Comparison of ENCODE assay signal across 8 cellular contexts in the genomic region with DNA sequence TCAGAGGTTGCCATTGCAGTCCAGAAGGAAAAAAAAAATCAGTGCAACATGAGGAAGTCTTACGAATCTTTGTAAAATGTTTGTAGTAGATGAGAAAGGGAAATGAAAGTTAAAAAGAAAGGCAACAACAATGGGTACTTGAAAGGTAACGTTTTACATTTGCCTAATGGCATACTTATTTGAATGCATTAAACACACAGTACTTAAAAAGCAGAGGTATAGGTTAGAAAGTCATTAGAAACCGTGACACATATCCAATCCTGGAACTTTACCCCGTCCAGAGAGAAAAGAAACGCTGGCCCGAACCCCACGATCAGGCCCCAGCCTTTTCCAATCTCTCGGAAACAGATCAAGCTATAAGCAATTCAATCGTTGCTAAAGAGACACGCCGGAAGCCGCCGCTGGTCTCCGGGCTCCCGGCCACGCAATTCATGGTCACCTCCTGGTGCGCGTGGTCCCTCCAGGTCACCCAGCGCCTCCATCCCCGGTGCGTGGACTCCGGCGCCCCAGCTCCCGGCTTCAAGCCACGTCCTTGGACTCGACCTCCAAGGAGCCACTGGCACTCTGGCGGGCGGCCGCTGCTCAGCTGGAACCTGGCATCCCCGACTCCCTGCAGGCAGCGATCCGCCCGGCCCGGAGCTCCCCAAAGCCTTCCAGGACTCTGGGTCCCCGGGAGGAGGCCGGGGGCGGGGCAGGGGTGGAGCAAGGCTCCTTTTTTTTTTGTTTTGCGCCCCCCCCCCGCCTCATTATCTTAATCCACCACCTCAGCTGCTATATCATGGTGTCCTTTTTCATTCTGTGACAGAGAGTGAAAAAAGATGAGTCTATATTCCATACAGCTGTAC. TPM values are rescaled to one million over a fixed set of nuclear protein-coding genes. Genes with fewer than 3 reads are reported as not detected.
DNase-seq lines count a peak whose midpoint lies in the region; ATAC-seq, FAIRE-seq and TF ChIP-seq lines count a peak whose summit lies in the region.

A gene (minus strand): TSS at position 663 of the 845 bp plus-strand sequence. CDS start 181 bp downstream, at position 482.

- H3K4me1 ChIP-seq in ES-I3 (ENCODE audit: insufficient read depth, low read length) (no peaks in the 10 kb centered on the region), HUES64 (ENCODE audit: insufficient read depth, low read length) (0 out of 2 replicates have a peak, but pooled peaks cover 2% of the 10 kb centered on the region), keratinocyte (ENCODE audit: control insufficient read depth, extremely low read depth, insufficient read depth, low read length) (no peaks in the 10 kb centered on the region), small intestine (ENCODE audit: control insufficient read depth in 2 of 2, insufficient read depth in 1 of 2, low read depth in 1 of 2, low read length in 1 of 2) (no peaks in the 10 kb centered on the region)

- H3K27me3 ChIP-seq in HUES64 (ENCODE audit: insufficient read depth, low read length) (no peaks in the 10 kb centered on the region), keratinocyte (ENCODE audit: control insufficient read depth, extremely low read depth, insufficient read depth, low read length) (no peaks in the 10 kb centered on the region), small intestine (ENCODE audit: control insufficient read depth in 2 of 2, insufficient read depth in 2 of 2, low read length in 2 of 2) (no peaks in the 10 kb centered on the region)

- peak within 1 kb of the TSS; percentile 86 for H3K4me2 ChIP-seq in keratinocyte (ENCODE audit: control insufficient read depth, extremely low read depth, insufficient read depth, low read depth, low read length)

- H3K27ac ChIP-seq in HUES64 (ENCODE audit: low read depth, low read length) (peak within 1 kb of the TSS; percentile 12; the same call in 1 of the 2 replicates), keratinocyte (ENCODE audit: control insufficient read depth, insufficient read depth, low read length) (peak within 1 kb of the TSS; percentile 77), small intestine (ENCODE audit: low read depth in 1 of 2, low read length in 1 of 2) (peak within 1 kb of the TSS; percentile 90 to 91)

- peak within 1 kb of the TSS; percentile 65 for H3K9ac ChIP-seq in ES-I3 (ENCODE audit: low read depth, low read length)
- H3K9ac ChIP-seq in HUES64 (ENCODE audit: low read depth, low read length) = peak within 1 kb of the TSS; percentile 75
- H3K9ac ChIP-seq in keratinocyte (ENCODE audit: control insufficient read depth, extremely low read depth, insufficient read depth, low read length) = peak within 1 kb of the TSS; percentile 86

- FAIRE-seq in keratinocyte (lab: Jason Lieb, UNC) (no peak), small intestine (lab: Jason Lieb, UNC) (no peak)

- peak within 1 kb of the TSS; percentile 64 for H2AFZ ChIP-seq in keratinocyte (ENCODE audit: control insufficient read depth, low read length)

- dilution Hi-C loops in keratinocyte (cut with MboI; ENCODE audit: extremely low pct_ligation_motif_present, low sequenced_read_pairs) = no loop called here

- H3K36me3 ChIP-seq in ES-I3 (ENCODE audit: insufficient read depth, low read length) (no peaks in the 10 kb centered on the region), HUES64 (ENCODE audit: insufficient read depth, low read length) (peaks cover 6% of the 10 kb centered on the region; the same call in 1 of the 2 replicates), keratinocyte (ENCODE audit: control insufficient read depth in 2 of 2, extremely low read depth in 1 of 2, insufficient read depth in 2 of 2, low read length in 2 of 2) (peaks cover 0 to 2% of the 10 kb centered on the region in 2 experiments), small intestine (ENCODE audit: control insufficient read depth in 2 of 2, insufficient read depth in 2 of 2, low read length in 2 of 2) (no peaks in the 10 kb centered on the region)

- DNase-seq in cerebellum (ENCODE audit: low spot score) (peak; percentile 61), keratinocyte (ENCODE audit: low read depth, low spot score) (no peak), small intestine (peak; percentile 62), NCI-H1048 (lab: John Stamatoyannopoulos, UW) (no peak)

- H3K79me2 ChIP-seq in keratinocyte (ENCODE audit: control insufficient read depth, insufficient read depth, low read length) = peaks cover 8% of the 10 kb centered on the region

- peak; percentile 55 for ATAC-seq in GM21529 (IDR thresholded peaks at IDR 0.05; ENCODE audit: unreplicated experiment)

- H3K9me1 ChIP-seq in keratinocyte (ENCODE audit: control insufficient read depth, extremely low read depth, insufficient read depth, low read length) = no peaks in the 10 kb centered on the region

- no peaks in the 10 kb centered on the region for H4K20me1 ChIP-seq in keratinocyte (ENCODE audit: control insufficient read depth, extremely low read depth, insufficient read depth, low read length)

- peak within 1 kb of the TSS; percentile 63 for H3K4me3 ChIP-seq in HUES64 (ENCODE audit: low read length)
- peak within 1 kb of the TSS; percentile 71 for H3K4me3 ChIP-seq in WI38 (ENCODE audit: low read depth, low read length)
- H3K4me3 ChIP-seq in keratinocyte (ENCODE audit: control insufficient read depth in 2 of 3, extremely low read depth in 1 of 3, insufficient read depth in 2 of 3, low read depth in 1 of 3, low read length in 3 of 3) = peak within 1 kb of the TSS; percentile 87 to 98 (median 89)
- H3K4me3 ChIP-seq in small intestine (ENCODE audit: low read depth in 1 of 2, low read length in 2 of 2) = peak within 1 kb of the TSS; percentile 76 to 98

- TF ChIP-seq CTCF in WI38 (IDR thresholded peaks at IDR 0.05; ENCODE audit: low read depth, low read length) = no peak
- no peak for TF ChIP-seq CTCF in keratinocyte (optimal IDR thresholded peaks at IDR 0.05 in 1 of 3, IDR thresholded peaks at IDR 0.05 in 1 of 3, conservative IDR thresholded peaks at IDR 0.05 in 1 of 3; ENCODE audit: extremely low read depth in 1 of 3, insufficient read depth in 2 of 3, low read length in 3 of 3)

- 3% methylated on average over 36 of the region's 39 CpGs for WGBS in HUES64
- 0 to 1% (median 1%) methylated on average over 38 to 39 of the region's 39 CpGs for WGBS in small intestine, 3 donors

- H3K9me3 ChIP-seq in ES-I3 (ENCODE audit: control insufficient read depth, insufficient read depth, low read length) = no peaks in the 10 kb centered on the region
- no peaks in the 10 kb centered on the region for H3K9me3 ChIP-seq in HUES64 (ENCODE audit: insufficient read depth, low read depth, low read length)
- H3K9me3 ChIP-seq in keratinocyte (ENCODE audit: control insufficient read depth, low read depth, low read length) = no peaks in the 10 kb centered on the region
- no peaks in the 10 kb centered on the region for H3K9me3 ChIP-seq in small intestine (ENCODE audit: control insufficient read depth, low read depth)

RNA-seq across cellular contexts. Expression of the gene that starts here (rescaled TPM):
- 13.4 TPM for polyA plus RNA-seq in HUES64 (2013, experiment 1 of 2)
- polyA plus RNA-seq in HUES64 (2013, experiment 2 of 2) = 14.7 TPM
- total RNA-seq in cerebellum = 18.2 TPM
- polyA plus RNA-seq in keratinocyte (14.4 to 23.1 TPM (median 15.8 TPM) in 3 replicates), small intestine (10 to 100 TPM in 2 of 3 donors, 1 to 10 TPM in 1; 6.2 to 16.2 (median 13.9) TPM)
- 1.2 TPM for polyA plus RNA-seq in keratinocyte (2011; ENCODE audit: low read depth)
- 9.7 and 16.1 TPM in 2 replicates for polyA plus RNA-seq in keratinocyte (2011; cell fraction: cytosol; rRNA removed)
- polyA plus RNA-seq in keratinocyte (2011; cell fraction: nucleus; rRNA removed) = 22.0 and 34.4 TPM in 2 replicates
- 4.8 and 10.0 TPM in 2 replicates for polyA plus RNA-seq in keratinocyte (2012; ENCODE audit: low replicate concordance)
- 3.3 to 14.7 TPM (median 13.2 TPM) in 3 replicates for polyA minus RNA-seq in keratinocyte
- polyA minus RNA-seq in keratinocyte (2011; cell fraction: cytosol; rRNA and poly(A)+ RNA removed) = 6.9 TPM
- 8.3 and 13.1 TPM in 2 replicates for polyA minus RNA-seq in keratinocyte (2011; cell fraction: nucleus; rRNA and poly(A)+ RNA removed)

Comparison
In these comparisons a context has a peak if more than half of its experiments do, and no peak if none do; other contexts are left out.
1. H3K27ac ChIP-seq: peak in every context shown above with its lines; median percentile 90 in small intestine; 77 in keratinocyte; 12 in HUES64.
2. DNase-seq: peak in cerebellum (single experiment) and small intestine (single experiment); none in keratinocyte (single experiment) and NCI-H1048 (single experiment).
3. Peak in every context shown above with its lines, with median percentiles within 50 percentile points of each other: H3K9ac ChIP-seq and H3K4me3 ChIP-seq.